ENCODE assay signal across 9 cellular contexts in the genomic region with DNA sequence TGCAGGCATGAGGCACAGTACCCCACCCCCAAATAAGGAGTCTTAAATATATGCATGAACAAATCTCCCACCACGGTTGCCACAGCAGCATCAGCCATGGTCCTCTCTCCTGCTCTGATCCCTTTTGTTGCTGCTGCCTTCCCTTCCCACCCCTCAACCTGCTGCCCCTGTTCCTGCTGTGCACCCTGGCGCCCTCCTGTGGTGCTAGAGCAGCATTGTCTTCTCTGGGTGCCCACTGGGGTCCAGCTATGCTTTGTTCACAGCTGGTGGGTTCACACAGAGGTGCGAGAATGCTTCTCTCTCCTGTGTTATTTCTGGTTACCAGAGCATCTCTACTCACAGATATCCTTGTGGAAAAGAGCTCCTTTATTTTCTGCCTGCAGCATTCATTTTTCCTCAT.
DNase-seq lines count a peak whose midpoint lies in the region; TF ChIP-seq lines count a peak whose summit lies in the region.
"Had no signal": no experiment of that assay in that cellular context is flagged by ENCODE, and none has a peak within 500 bp of the region (broad histone marks: within the 10 kb centered on the region; RNA-seq: fewer than 3 reads in every experiment).

No MANE protein-coding gene starts in this region.

- peak; percentile 62 for TF ChIP-seq CTCF in VCaP (conservative IDR thresholded peaks at IDR 0.05)

- H3K36me3 ChIP-seq in mesendoderm (ENCODE audit: control insufficient read depth, insufficient read depth, low read length): no peaks in the 10 kb centered on the region

- DNase-seq in NCI-H1694 treated with DMSO at 0.1 percent for 48 hours (lab: John Stamatoyannopoulos, UW) (peak; percentile 12), NCI-H1694 (lab: John Stamatoyannopoulos, UW) (no peak), HK-2 (ENCODE audit: unreplicated experiment) (peak; percentile 36), mesendoderm (peak; percentile 86), superior temporal gyrus (ENCODE audit: extremely low spot score) (no peak)
- no peak for DNase-seq in stimulated activated CD4-positive, alpha-beta T cell treated with anti-CD3 and anti-CD28 coated beads, Interleukin-4, amount 100 ng/mL, for 4 hours
- DNase-seq in activated effector memory CD4-positive, alpha-beta T cell treated with Interleukin-2 at 50 U/mL for 16 hours: no peak
- DNase-seq: activated CD4-positive, alpha-beta T cell treated with anti-CD3 and anti-CD28 coated beads, Interleukin-2, amount 10 ng/mL, durations not matched to agents 24 days and 14 days had no signal

- no peak overlapping the region for H3K18ac ChIP-seq in mesendoderm (ENCODE audit: low read length)

- no peak overlapping the region for H4K5ac ChIP-seq in mesendoderm (ENCODE audit: low read length)

- no peak overlapping the region for H2BK15ac ChIP-seq in mesendoderm (replicated peaks; ENCODE audit: low read depth)

- no peak overlapping the region for H3K9ac ChIP-seq in mesendoderm (ENCODE audit: low read length)

- H2AK5ac ChIP-seq in mesendoderm (ENCODE audit: low read length): no peak overlapping the region

- no peak overlapping the region for H3K23ac ChIP-seq in mesendoderm (ENCODE audit: low read length)

- no peak overlapping the region for H4K8ac ChIP-seq in mesendoderm (ENCODE audit: low read depth, low read length)

- H3K79me2 ChIP-seq in mesendoderm (ENCODE audit: control insufficient read depth, insufficient read depth, low read length): no peaks in the 10 kb centered on the region

- H3K4me2 ChIP-seq in mesendoderm (ENCODE audit: low read length): no peak overlapping the region

- H3K56ac ChIP-seq in mesendoderm (ENCODE audit: low read length): no peak overlapping the region

- WGBS in mesendoderm (ENCODE audit: extremely low coverage, insufficient coverage, low lambda C conversion rate): no CpG with 5 or more reads among the region's 3 CpGs

- no peak overlapping the region for H2BK120ac ChIP-seq in mesendoderm (ENCODE audit: low read depth, low read length)

- no peaks in the 10 kb centered on the region for H3K79me1 ChIP-seq in mesendoderm (ENCODE audit: low read length)

- no peak overlapping the region for H2BK5ac ChIP-seq in mesendoderm (ENCODE audit: low read length)

- no peaks in the 10 kb centered on the region for H3K27me3 ChIP-seq in mesendoderm (ENCODE audit: insufficient read depth, low read length, poor library complexity)

- H3K4me1 ChIP-seq in mesendoderm (ENCODE audit: control insufficient read depth, low read depth, low read length): peaks cover 9% of the 10 kb centered on the region

- no peak overlapping the region for H3K4me3 ChIP-seq in mesendoderm (ENCODE audit: low read length)

- no peak overlapping the region for H3K27ac ChIP-seq in VCaP
- H3K27ac ChIP-seq in mesendoderm (ENCODE audit: low read depth, low read length): no peak overlapping the region

- no peak overlapping the region for H3K4ac ChIP-seq in mesendoderm (ENCODE audit: low read depth, low read length)

Comparison
In these comparisons a context has a peak if more than half of its experiments do, and no peak if none do; other contexts are left out.
1. DNase-seq: peak in NCI-H1694 treated with DMSO at 0.1 percent for 48 hours (single experiment), HK-2 (single experiment) and mesendoderm (single experiment); none in NCI-H1694 (single experiment), stimulated activated CD4-positive, alpha-beta T cell treated with anti-CD3 and anti-CD28 coated beads, Interleukin-4, amount 100 ng/mL, for 4 hours (0 of 2), activated effector memory CD4-positive, alpha-beta T cell treated with Interleukin-2 at 50 U/mL for 16 hours (single experiment) and superior temporal gyrus (single experiment).